Comparison of ENCODE assay signal across 7 cellular contexts in genomic region chr9:94397766-94398379, GRCh38.
A peak's percentile ranks its signal among the peaks of the same experiment; 100 is the strongest.
DNase-seq lines count a peak whose midpoint lies in the region; ATAC-seq lines count a peak whose summit lies in the region.
"Not testable (repeated sequence)": the region's sequence is repeated elsewhere in the genome, so short reads cannot be mapped to it uniquely, and the experiment has no call there.

No MANE protein-coding gene starts in this region.

- ATAC-seq in GM18511 (IDR thresholded peaks at IDR 0.05; ENCODE audit: unreplicated experiment) = peak; percentile 49
- ATAC-seq in T-cell (replicated peaks in 1 of 4) = not testable (repeated sequence)

- not testable (repeated sequence) for H3K9me3 Mint-ChIP-seq in T-cell; activated CD4-positive, alpha-beta T cell treated with anti-CD3 and anti-CD28 coated beads, Interleukin-2, amount 10 ng/mL, durations not matched to agents 24 days and 14 days; activated T-helper 1 cell treated with anti-CD3 and anti-CD28 coated beads, Interleukin-12 subunit alpha, Interleukin-12 subunit beta, Interleukin-2, Interleukin-4 antibody, amounts not matched to agents 30 ng/mL and 10 ng/mL and 1 ng/mL, durations not matched to agents 14 hours and 24 hours and 36 hours; activated naive CD8-positive, alpha-beta T cell treated with anti-CD3 and anti-CD28 coated beads for 36 hours; stimulated activated naive CD8-positive, alpha-beta T cell treated with anti-CD3 and anti-CD28 coated beads, Interleukin-15, Interleukin-2, amounts not matched to agents 100 ng/mL and 50 ng/mL, for 24 hours

- POLR2A ChIA-PET in T-cell (lab: Charles Lee) = not testable (repeated sequence)

- not testable (repeated sequence) for H3K27me3 Mint-ChIP-seq in T-cell; activated CD4-positive, alpha-beta T cell treated with anti-CD3 and anti-CD28 coated beads, Interleukin-2, amount 10 ng/mL, durations not matched to agents 24 days and 14 days; activated T-helper 1 cell treated with anti-CD3 and anti-CD28 coated beads, Interleukin-12 subunit alpha, Interleukin-12 subunit beta, Interleukin-2, Interleukin-4 antibody, amounts not matched to agents 30 ng/mL and 10 ng/mL and 1 ng/mL, durations not matched to agents 14 hours and 24 hours and 36 hours (ENCODE audit: insufficient read depth); activated naive CD8-positive, alpha-beta T cell treated with anti-CD3 and anti-CD28 coated beads for 36 hours; stimulated activated naive CD8-positive, alpha-beta T cell treated with anti-CD3 and anti-CD28 coated beads, Interleukin-15, Interleukin-2, amounts not matched to agents 100 ng/mL and 50 ng/mL, for 24 hours

- H3K36me3 Mint-ChIP-seq in T-cell; activated CD4-positive, alpha-beta T cell treated with anti-CD3 and anti-CD28 coated beads, Interleukin-2, amount 10 ng/mL, durations not matched to agents 24 days and 14 days (ENCODE audit: low read depth); activated T-helper 1 cell treated with anti-CD3 and anti-CD28 coated beads, Interleukin-12 subunit alpha, Interleukin-12 subunit beta, Interleukin-2, Interleukin-4 antibody, amounts not matched to agents 30 ng/mL and 10 ng/mL and 1 ng/mL, durations not matched to agents 14 hours and 24 hours and 36 hours (ENCODE audit: low read depth): not testable (repeated sequence)
- peaks cover 26% of the 10 kb centered on the region for H3K36me3 Mint-ChIP-seq in activated naive CD8-positive, alpha-beta T cell treated with anti-CD3 and anti-CD28 coated beads for 36 hours
- H3K36me3 Mint-ChIP-seq in stimulated activated naive CD8-positive, alpha-beta T cell treated with anti-CD3 and anti-CD28 coated beads, Interleukin-15, Interleukin-2, amounts not matched to agents 100 ng/mL and 50 ng/mL, for 24 hours (ENCODE audit: low read depth) = peaks cover 17% of the 10 kb centered on the region

- H3K4me1 Mint-ChIP-seq in T-cell = peaks cover 20 to 32% (median 24%) of the 10 kb centered on the region in 3 donors
- H3K4me1 Mint-ChIP-seq in activated CD4-positive, alpha-beta T cell treated with anti-CD3 and anti-CD28 coated beads, Interleukin-2, amount 10 ng/mL, durations not matched to agents 24 days and 14 days = peaks cover 13% of the 10 kb centered on the region
- H3K4me1 Mint-ChIP-seq in activated T-helper 1 cell treated with anti-CD3 and anti-CD28 coated beads, Interleukin-12 subunit alpha, Interleukin-12 subunit beta, Interleukin-2, Interleukin-4 antibody, amounts not matched to agents 30 ng/mL and 10 ng/mL and 1 ng/mL, durations not matched to agents 14 hours and 24 hours and 36 hours (ENCODE audit: low read depth) = peaks cover 25% of the 10 kb centered on the region
- peaks cover 21% of the 10 kb centered on the region for H3K4me1 Mint-ChIP-seq in activated naive CD8-positive, alpha-beta T cell treated with anti-CD3 and anti-CD28 coated beads for 36 hours
- H3K4me1 Mint-ChIP-seq in stimulated activated naive CD8-positive, alpha-beta T cell treated with anti-CD3 and anti-CD28 coated beads, Interleukin-15, Interleukin-2, amounts not matched to agents 100 ng/mL and 50 ng/mL, for 24 hours (ENCODE audit: low read depth) = peaks cover 35% of the 10 kb centered on the region

- CTCF ChIA-PET in T-cell (lab: Charles Lee) = not testable (repeated sequence)

- H3K4me3 Mint-ChIP-seq in T-cell = not testable (repeated sequence)
- peak overlapping the region; percentile 52 for H3K4me3 Mint-ChIP-seq in activated CD4-positive, alpha-beta T cell treated with anti-CD3 and anti-CD28 coated beads, Interleukin-2, amount 10 ng/mL, durations not matched to agents 24 days and 14 days
- peak overlapping the region; percentile 16 for H3K4me3 Mint-ChIP-seq in activated T-helper 1 cell treated with anti-CD3 and anti-CD28 coated beads, Interleukin-12 subunit alpha, Interleukin-12 subunit beta, Interleukin-2, Interleukin-4 antibody, amounts not matched to agents 30 ng/mL and 10 ng/mL and 1 ng/mL, durations not matched to agents 14 hours and 24 hours and 36 hours
- peak overlapping the region; percentile 9 for H3K4me3 Mint-ChIP-seq in activated naive CD8-positive, alpha-beta T cell treated with anti-CD3 and anti-CD28 coated beads for 36 hours
- peak overlapping the region; percentile 28 for H3K4me3 Mint-ChIP-seq in stimulated activated naive CD8-positive, alpha-beta T cell treated with anti-CD3 and anti-CD28 coated beads, Interleukin-15, Interleukin-2, amounts not matched to agents 100 ng/mL and 50 ng/mL, for 24 hours

- intact Hi-C loops in activated CD4-positive, alpha-beta T cell treated with anti-CD3 and anti-CD28 coated beads, Interleukin-2, amount 10 ng/mL, durations not matched to agents 24 days and 14 days (cut with micrococcal nuclease); activated T-helper 1 cell treated with anti-CD3 and anti-CD28 coated beads, Interleukin-12 subunit alpha, Interleukin-12 subunit beta, Interleukin-2, Interleukin-4 antibody, amounts not matched to agents 30 ng/mL and 10 ng/mL and 1 ng/mL, durations not matched to agents 14 hours and 24 hours and 36 hours (cut with micrococcal nuclease): not testable (repeated sequence)

- DNase-seq in T-cell; activated CD4-positive, alpha-beta T cell treated with anti-CD3 and anti-CD28 coated beads, Interleukin-2, amount 10 ng/mL, durations not matched to agents 24 days and 14 days; activated T-helper 1 cell treated with anti-CD3 and anti-CD28 coated beads, Interleukin-12 subunit alpha, Interleukin-12 subunit beta, Interleukin-2, Interleukin-4 antibody, amounts not matched to agents 30 ng/mL and 10 ng/mL and 1 ng/mL, durations not matched to agents 14 hours and 24 hours and 36 hours (ENCODE audit: low spot score); activated naive CD8-positive, alpha-beta T cell treated with anti-CD3 and anti-CD28 coated beads for 36 hours: not testable (repeated sequence)
- peak; percentile 29 for DNase-seq in stimulated activated CD4-positive, alpha-beta T cell treated with anti-CD3 and anti-CD28 coated beads, Interleukin-15, amount 100 ng/mL, for 24 hours

- H3K27ac Mint-ChIP-seq in T-cell = peak overlapping the region; percentile 38 to 40
- peak overlapping the region; percentile 65 for H3K27ac Mint-ChIP-seq in activated CD4-positive, alpha-beta T cell treated with anti-CD3 and anti-CD28 coated beads, Interleukin-2, amount 10 ng/mL, durations not matched to agents 24 days and 14 days
- H3K27ac Mint-ChIP-seq in activated T-helper 1 cell treated with anti-CD3 and anti-CD28 coated beads, Interleukin-12 subunit alpha, Interleukin-12 subunit beta, Interleukin-2, Interleukin-4 antibody, amounts not matched to agents 30 ng/mL and 10 ng/mL and 1 ng/mL, durations not matched to agents 14 hours and 24 hours and 36 hours = peak overlapping the region; percentile 30
- peak overlapping the region; percentile 49 for H3K27ac Mint-ChIP-seq in activated naive CD8-positive, alpha-beta T cell treated with anti-CD3 and anti-CD28 coated beads for 36 hours
- peak overlapping the region; percentile 56 for H3K27ac Mint-ChIP-seq in stimulated activated naive CD8-positive, alpha-beta T cell treated with anti-CD3 and anti-CD28 coated beads, Interleukin-15, Interleukin-2, amounts not matched to agents 100 ng/mL and 50 ng/mL, for 24 hours
